ENCODE assay signal across 27 cellular contexts in the genomic region with DNA sequence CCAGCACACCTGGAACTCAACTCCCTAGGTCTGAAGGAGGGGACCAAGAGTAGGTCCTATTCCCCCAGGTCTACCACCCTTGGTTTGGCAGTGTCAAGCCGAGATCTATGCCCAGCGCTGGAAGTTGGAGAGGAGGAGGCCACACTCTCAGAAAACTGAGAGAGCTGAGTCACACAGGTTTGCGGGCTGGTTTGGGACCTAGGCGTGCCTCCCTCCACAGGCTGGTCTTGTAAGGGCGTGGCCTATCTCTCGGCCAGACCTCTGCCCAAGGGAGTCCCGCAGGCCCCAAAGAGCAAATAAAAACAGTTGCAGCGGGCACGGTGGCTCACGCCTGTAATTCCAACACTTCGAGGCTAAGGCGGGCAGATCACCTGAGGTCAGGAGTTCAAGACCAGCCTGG. TPM values are rescaled to one million over a fixed set of nuclear protein-coding genes. Genes with fewer than 3 reads are reported as not detected.
A peak's percentile ranks its signal among the peaks of the same experiment; 100 is the strongest.
DNase-seq lines count a peak whose midpoint lies in the region; ATAC-seq, FAIRE-seq and TF ChIP-seq lines count a peak whose summit lies in the region.
"Had no signal": no experiment of that assay in that cellular context is flagged by ENCODE, and none has a peak within 500 bp of the region (broad histone marks: within the 10 kb centered on the region; RNA-seq: fewer than 3 reads in every experiment).

No MANE protein-coding gene starts in this region.

- H3K27me3 ChIP-seq in K562 (ENCODE audit: control insufficient read depth in 2 of 2, insufficient read depth in 2 of 2, low read length in 2 of 2) (peaks cover 7 to 11% of the 10 kb centered on the region in 2 experiments; a peak in 3 of 5 replicates), upper lobe of right lung (no peaks in the 10 kb centered on the region)
- no peaks in the 10 kb centered on the region for H3K27me3 ChIP-seq in naive thymus-derived CD4-positive, alpha-beta T cell (ENCODE audit: control insufficient read depth in 2 of 2, insufficient read depth in 2 of 2, low read length in 2 of 2)
- H3K27me3 ChIP-seq: BE2C, BLaER1 had no signal

- ATAC-seq in K562 (peak; percentile 71), upper lobe of right lung (no peak), GM21381 (IDR thresholded peaks at IDR 0.05; ENCODE audit: unreplicated experiment) (no peak)
- peak; percentile 8 for ATAC-seq in naive thymus-derived CD4-positive, alpha-beta T cell
- ATAC-seq: GM12878 had no signal

- no peaks in the 10 kb centered on the region for H3K36me3 ChIP-seq in K562 (ENCODE audit: control insufficient read depth, insufficient read depth, low read length)
- no peaks in the 10 kb centered on the region for H3K36me3 ChIP-seq in naive thymus-derived CD4-positive, alpha-beta T cell (ENCODE audit: control insufficient read depth in 2 of 3, insufficient read depth in 3 of 3, low read length in 3 of 3)
- no peaks in the 10 kb centered on the region for H3K36me3 ChIP-seq in upper lobe of right lung
- H3K36me3 ChIP-seq: BE2C, BLaER1 had no signal

- H3K36me3 Mint-ChIP-seq in naive thymus-derived CD4-positive, alpha-beta T cell = no peaks in the 10 kb centered on the region
- H3K36me3 Mint-ChIP-seq: CD14-positive monocyte; CD4-positive, alpha-beta memory T cell; CD4-positive, CD25-positive, alpha-beta regulatory T cell; CD8-positive, alpha-beta memory T cell had no signal

- no peak for TF ChIP-seq EP300 in K562 (IDR thresholded peaks at IDR 0.05; ENCODE audit: low read length)

- no peak for FAIRE-seq in K562 (lab: Jason Lieb, UNC)
- FAIRE-seq: A204.1, GM12878, GM12892, GM18507 had no signal

- H3K4me3 Mint-ChIP-seq in naive thymus-derived CD4-positive, alpha-beta T cell = no peak overlapping the region
- H3K4me3 Mint-ChIP-seq: CD14-positive monocyte; CD4-positive, alpha-beta memory T cell; CD4-positive, CD25-positive, alpha-beta regulatory T cell; CD8-positive, alpha-beta memory T cell had no signal

- H4K20me1 ChIP-seq in K562 (replicated peaks; ENCODE audit: control insufficient read depth, insufficient read depth, low read length) = no peaks in the 10 kb centered on the region
- H4K20me1 ChIP-seq: BLaER1 had no signal

- no peaks in the 10 kb centered on the region for H3K9me3 ChIP-seq in K562 (replicated peaks; ENCODE audit: control insufficient read depth, insufficient read depth, low read depth, low read length)
- no peaks in the 10 kb centered on the region for H3K9me3 ChIP-seq in naive thymus-derived CD4-positive, alpha-beta T cell (ENCODE audit: control insufficient read depth in 2 of 3, low read length in 3 of 3)
- no peaks in the 10 kb centered on the region for H3K9me3 ChIP-seq in upper lobe of right lung
- H3K9me3 ChIP-seq: BE2C, BLaER1 had no signal

- POLR2A ChIA-PET in K562 (lab: Yijun Ruan, JAX) = no interaction called here
- POLR2A ChIA-PET in naive thymus-derived CD4-positive, alpha-beta T cell (lab: Charles Lee) = no interaction called here

- peaks cover 0 to 9% of the 10 kb centered on the region in 2 experiments; a peak in 2 of 5 replicates for H3K4me1 ChIP-seq in K562 (replicated peaks in 1 of 2; ENCODE audit: control insufficient read depth in 2 of 2, insufficient read depth in 2 of 2, low read length in 2 of 2)
- H3K4me1 ChIP-seq in naive thymus-derived CD4-positive, alpha-beta T cell (ENCODE audit: control insufficient read depth in 2 of 2, insufficient read depth in 2 of 2, low read length in 2 of 2) = no peaks in the 10 kb centered on the region
- H3K4me1 ChIP-seq in upper lobe of right lung = no peaks in the 10 kb centered on the region
- H3K4me1 ChIP-seq: BE2C, BLaER1 had no signal

- no peak overlapping the region for H3K27ac Mint-ChIP-seq in naive thymus-derived CD4-positive, alpha-beta T cell
- H3K27ac Mint-ChIP-seq: CD4-positive, alpha-beta memory T cell; CD8-positive, alpha-beta memory T cell had no signal

- WGBS in K562 (ENCODE audit: insufficient coverage, low coverage, missing lambda C conversion rate) = 13% methylated on average over 10 of the region's 12 CpGs

- H3K79me2 ChIP-seq in K562 (ENCODE audit: control insufficient read depth, insufficient read depth, low read length) = no peaks in the 10 kb centered on the region

- peaks cover 0 to 3% (median 0%) of the 10 kb centered on the region in 11 donors for H3K9me3 Mint-ChIP-seq in naive thymus-derived CD4-positive, alpha-beta T cell
- H3K9me3 Mint-ChIP-seq: CD4-positive, alpha-beta memory T cell had no signal

- H3K4me1 Mint-ChIP-seq in naive thymus-derived CD4-positive, alpha-beta T cell = no peaks in the 10 kb centered on the region
- H3K4me1 Mint-ChIP-seq: CD4-positive, alpha-beta memory T cell; CD4-positive, CD25-positive, alpha-beta regulatory T cell; CD8-positive, alpha-beta memory T cell had no signal

- no TSS peak for BruUV-seq in K562 (replicated peaks; lab: Mats Ljungman, UMichigan)

- H3K4me3 ChIP-seq in K562 = no peak overlapping the region
- no peak overlapping the region for H3K4me3 ChIP-seq in naive thymus-derived CD4-positive, alpha-beta T cell (ENCODE audit: low read length)
- H3K4me3 ChIP-seq in upper lobe of right lung = no peak overlapping the region
- H3K4me3 ChIP-seq: BLaER1, GM12878 had no signal

- 0 out of 2 replicates have a peak overlapping the region, but pooled peaks have one; percentile 2 for H2AFZ ChIP-seq in K562 (ENCODE audit: low read depth, low read length)

- H3K27me3 Mint-ChIP-seq in naive thymus-derived CD4-positive, alpha-beta T cell = peaks cover 0 to 13% (median under 1%) of the 10 kb centered on the region in 5 donors

- no peaks in the 10 kb centered on the region for H3K9me1 ChIP-seq in K562 (ENCODE audit: control insufficient read depth, insufficient read depth, low read length)

- H3K27ac ChIP-seq in K562 (ENCODE audit: extremely low read depth, low read depth, low read length) (no peak overlapping the region), upper lobe of right lung (no peak overlapping the region)
- no peak overlapping the region for H3K27ac ChIP-seq in naive thymus-derived CD4-positive, alpha-beta T cell (ENCODE audit: low read depth, low read length)
- H3K27ac ChIP-seq: BLaER1 had no signal

- in situ Hi-C loops in K562 (cut with MboI) = no loop called here

- peak overlapping the region in 1 of 2 experiments; percentile 20; a peak in 1 of 4 replicates for H3K9ac ChIP-seq in K562 (ENCODE audit: insufficient read depth in 1 of 2, low read depth in 2 of 2, low read length in 2 of 2)
- H3K9ac ChIP-seq: BLaER1 had no signal

- no peak overlapping the region for H3K4me2 ChIP-seq in K562 (ENCODE audit: insufficient read depth, low read length)
- H3K4me2 ChIP-seq: BLaER1 had no signal

- intact Hi-C loops in K562 (cut with micrococcal nuclease) = no loop called here
- intact Hi-C loops in naive thymus-derived CD4-positive, alpha-beta T cell (cut with micrococcal nuclease) = no loop called here
- intact Hi-C loops in upper lobe of right lung (cut with DNase I) = no loop called here

- TF ChIP-seq CTCF in K562 (IDR thresholded peaks at IDR 0.05 in 2 of 3, conservative IDR thresholded peaks at IDR 0.05 in 1 of 3; ENCODE audit: insufficient read depth in 2 of 3, low read depth in 1 of 3, low read length in 3 of 3) = no peak
- TF ChIP-seq CTCF in upper lobe of right lung (IDR thresholded peaks at IDR 0.05) = no peak

- no peak for TF ChIP-seq POLR2A in K562 (conservative IDR thresholded peaks at IDR 0.05)

- DNase-seq in K562 (ENCODE audit: extremely low read depth in 1 of 4, low spot score in 3 of 4) (peak in 2 of 4 experiments; percentile 14 to 18), upper lobe of right lung (peak; percentile 63), NCI-H1694 (lab: John Stamatoyannopoulos, UW) (no peak)
- no peak for DNase-seq in naive thymus-derived CD4-positive, alpha-beta T cell
- DNase-seq in stimulated activated naive CD4-positive, alpha-beta T cell treated with Interleukin-2 at 50 U/mL for 16 hours (lab: John Stamatoyannopoulos, UW) = no peak
- DNase-seq: 8988T; ACHN; BE2C; C1 segment of cervical spinal cord; CD4-positive, alpha-beta memory T cell; CD4-positive, CD25-positive, alpha-beta regulatory T cell; CD8-positive, alpha-beta memory T cell; COR-L47; DMS 273 treated with DMSO at 0.1 percent for 48 hours; DMS153; DMS53; DMS79; DND-41; EL; GDM1 had no signal

- CTCF ChIA-PET in K562 (lab: Yijun Ruan, JAX; ENCODE audit: low intra/inter-chr PET ratio) = no interaction called here
- CTCF ChIA-PET in naive thymus-derived CD4-positive, alpha-beta T cell (lab: Charles Lee) = no interaction called here

- TF ChIP-seq RAD21 in K562 (CRISPR knock-in tag; conservative IDR thresholded peaks at IDR 0.05 in 1 of 2, IDR thresholded peaks at IDR 0.05 in 1 of 2) = no peak

TF ChIP-seq in K562, 482 proteins besides CTCF, POLR2A, EP300 and RAD21 (continues in another document):
- TF ChIP-seq SETDB1 (IDR thresholded peaks at IDR 0.05; ENCODE audit: low read length) = no peak

RNA-seq across cellular contexts. Expression of gene INTU, which starts 52.9 kb away (rescaled TPM):
- total RNA-seq in K562 (2011; cell fraction: chromatin; rRNA removed; ENCODE audit: low replicate concordance) = 6.0 and 18.8 TPM in 2 replicates
- 2.2 and 3.6 TPM in 2 replicates for total RNA-seq in K562 (2011; cell fraction: nucleolus; rRNA removed)
- 7.0 and 12.6 TPM in 2 replicates for total RNA-seq in K562 (2011; cell fraction: nucleoplasm; rRNA removed)
- total RNA-seq in K562 (2014; rRNA removed) = 1.8 and 2.2 TPM in 2 replicates
- 5.9 and 7.1 TPM in 2 replicates for total RNA-seq in K562 (2014; rRNA removed; fragmentation: Illumina TruSeq; extraction: Trizol)
- 3.1 and 3.8 TPM in 2 replicates for total RNA-seq in K562 (2015; rRNA removed; fragmentation: Illumina TruSeq; extraction: Trizol)
- 3.9 and 4.2 TPM in 2 replicates for total RNA-seq in K562 (2021)
- polyA plus RNA-seq in K562 (2011; rRNA removed) = 3.2 and 8.9 TPM in 2 replicates
- 1.1 and 1.7 TPM in 2 replicates for polyA plus RNA-seq in K562 (2011; cell fraction: cytosol; rRNA removed)
- 10.0 and 15.0 TPM in 2 replicates for polyA plus RNA-seq in K562 (2011; cell fraction: nucleus; rRNA removed)
- 1.8 and 3.0 TPM in 2 replicates for polyA plus RNA-seq in K562 (2012)
- polyA plus RNA-seq in K562 (2014; fragmentation: Illumina TruSeq; extraction: Trizol) = 2.6 and 3.0 TPM in 2 replicates
- polyA plus RNA-seq in K562 (2014; fragmentation: Nextera tagmentation; extraction: Ambion mirVana) = 1 to 10 TPM; 1.5 to 4.1 TPM
- 2.7 and 4.0 TPM in 2 replicates for polyA plus RNA-seq in K562 (2014; rRNA removed)
- 7.3 and 14.2 TPM in 2 replicates for polyA minus RNA-seq in K562 (2011; rRNA and poly(A)+ RNA removed)
- polyA minus RNA-seq in K562 (2011; cell fraction: cytosol; rRNA and poly(A)+ RNA removed) = 1.2 and 3.4 TPM in 2 replicates
- 6.3 and 9.0 TPM in 2 replicates for polyA minus RNA-seq in K562 (2011; cell fraction: nucleus; rRNA and poly(A)+ RNA removed)
- total RNA-seq in naive thymus-derived CD4-positive, alpha-beta T cell = under 1 TPM in 1 of 5 experiments, not detected in 4; 0.22 TPM
- polyA plus RNA-seq in naive thymus-derived CD4-positive, alpha-beta T cell = under 1 TPM in 1 of 2 donors, not detected in 1; 0.14 TPM
- total RNA-seq in upper lobe of right lung = 11.4 TPM
- total RNA-seq: CD4-positive, alpha-beta memory T cell had no signal
- polyA plus RNA-seq: CD4-positive, CD25-positive, alpha-beta regulatory T cell; CD8-positive, alpha-beta memory T cell had no signal

Comparison
In these comparisons a context has a peak if more than half of its experiments do, and no peak if none do; other contexts are left out.
1. ATAC-seq: peak in K562 (single experiment) and naive thymus-derived CD4-positive, alpha-beta T cell (single experiment); none in upper lobe of right lung (single experiment) and GM21381 (single experiment).